ENCODE assay signal across 9 cellular contexts in the genomic region with DNA sequence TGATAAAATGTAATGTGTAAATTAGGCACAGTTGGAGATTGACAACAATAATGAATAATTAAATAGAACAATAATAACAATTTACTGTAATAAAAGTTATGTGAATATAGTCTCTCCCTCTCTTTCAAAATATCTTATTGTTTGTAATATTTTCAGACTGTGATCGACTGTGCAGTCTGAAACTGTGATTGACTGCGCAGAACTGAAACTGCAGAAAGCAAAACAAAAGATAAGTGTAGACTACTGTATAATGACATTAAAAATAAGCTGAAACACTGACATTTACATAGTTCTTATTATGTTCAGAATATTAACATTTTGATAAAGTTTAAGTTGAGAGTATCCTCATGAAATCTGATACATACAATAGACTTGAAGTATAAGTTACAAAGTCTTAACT.
"Had no signal": no experiment of that assay in that cellular context is flagged by ENCODE, and none has a peak within 500 bp of the region (broad histone marks: within the 10 kb centered on the region; RNA-seq: fewer than 3 reads in every experiment).

No MANE protein-coding gene starts in this region.

- H3K27ac Mint-ChIP-seq: GM23338, H9, HFFc6 had no signal

- H3K36me3 ChIP-seq: HAP-1 had no signal

- H3K4me3 Mint-ChIP-seq: GM23338, H9, HFFc6 had no signal

- H3K9ac ChIP-seq: GM23248 had no signal

- H3K4me2 ChIP-seq: GM23338 had no signal

- H3K4me3 ChIP-seq: GM23248, GM23338, HAP-1 had no signal

- H3K27ac ChIP-seq: GM23248 had no signal

- H2AFZ ChIP-seq: GM23248, GM23338 had no signal

- ATAC-seq: GM23338, HCT116 had no signal

- H3K4me1 Mint-ChIP-seq: GM23338, H9 had no signal

- DNase-seq: GM23248, GOT3, H7, H9, HCEC 1CT, HFFc6 had no signal
